29 cellular contexts compared by ENCODE assay signal in genomic region chr14:59534361-59534987, GRCh38.
A peak's percentile ranks its signal among the peaks of the same experiment; 100 is the strongest.
DNase-seq lines count a peak whose midpoint lies in the region; ATAC-seq and TF ChIP-seq lines count a peak whose summit lies in the region.
"Had no signal": no experiment of that assay in that cellular context is flagged by ENCODE, and none has a peak within 500 bp of the region (broad histone marks: within the 10 kb centered on the region; RNA-seq: fewer than 3 reads in every experiment).

No MANE protein-coding gene starts in this region.

- no peak overlapping the region for H3K4me3 ChIP-seq in HFF-Myc (replicated peaks; ENCODE audit: low read depth, low read length)
- H3K4me3 ChIP-seq: A549, gastrocnemius medialis, MG63 had no signal

- H3K4me3 Mint-ChIP-seq in stimulated activated effector memory CD8-positive, alpha-beta T cell treated with anti-CD3 and anti-CD28 coated beads, Interleukin-12 subunit alpha, Interleukin-12 subunit beta, amount 100 ng/mL, for 72 hours = no peak overlapping the region
- H3K4me3 Mint-ChIP-seq: activated T-helper 1 cell treated with anti-CD3 and anti-CD28 coated beads, Interleukin-12 subunit alpha, Interleukin-12 subunit beta, Interleukin-2, Interleukin-4 antibody, amounts not matched to agents 30 ng/mL and 10 ng/mL and 1 ng/mL, durations not matched to agents 14 hours and 24 hours and 36 hours; B cell; CD8-positive, alpha-beta memory T cell; nephron; type B pancreatic cell had no signal

- H3K9me3 Mint-ChIP-seq in stimulated activated effector memory CD8-positive, alpha-beta T cell treated with anti-CD3 and anti-CD28 coated beads, Interleukin-12 subunit alpha, Interleukin-12 subunit beta, amount 100 ng/mL, for 72 hours = no peaks in the 10 kb centered on the region
- H3K9me3 Mint-ChIP-seq: activated T-helper 1 cell treated with anti-CD3 and anti-CD28 coated beads, Interleukin-12 subunit alpha, Interleukin-12 subunit beta, Interleukin-2, Interleukin-4 antibody, amounts not matched to agents 30 ng/mL and 10 ng/mL and 1 ng/mL, durations not matched to agents 14 hours and 24 hours and 36 hours; type B pancreatic cell had no signal

- no peaks in the 10 kb centered on the region for H3K36me3 Mint-ChIP-seq in stimulated activated effector memory CD8-positive, alpha-beta T cell treated with anti-CD3 and anti-CD28 coated beads, Interleukin-12 subunit alpha, Interleukin-12 subunit beta, amount 100 ng/mL, for 72 hours
- H3K36me3 Mint-ChIP-seq: CD8-positive, alpha-beta memory T cell; type B pancreatic cell had no signal

- TF ChIP-seq CTCF in HFF-Myc (IDR thresholded peaks at IDR 0.05; ENCODE audit: low read depth, low read length, missing control alignments) = no peak

- no peak for ATAC-seq in stimulated activated effector memory CD8-positive, alpha-beta T cell treated with anti-CD3 and anti-CD28 coated beads, Interleukin-12 subunit alpha, Interleukin-12 subunit beta, amount 100 ng/mL, for 72 hours
- ATAC-seq in HG03095 (IDR thresholded peaks at IDR 0.05; ENCODE audit: unreplicated experiment) = no peak
- ATAC-seq: A549, esophagus mucosa, Right ventricle myocardium inferior had no signal

- no peak overlapping the region for H3K27ac Mint-ChIP-seq in stimulated activated effector memory CD8-positive, alpha-beta T cell treated with anti-CD3 and anti-CD28 coated beads, Interleukin-12 subunit alpha, Interleukin-12 subunit beta, amount 100 ng/mL, for 72 hours
- H3K27ac Mint-ChIP-seq: activated T-helper 1 cell treated with anti-CD3 and anti-CD28 coated beads, Interleukin-12 subunit alpha, Interleukin-12 subunit beta, Interleukin-2, Interleukin-4 antibody, amounts not matched to agents 30 ng/mL and 10 ng/mL and 1 ng/mL, durations not matched to agents 14 hours and 24 hours and 36 hours; B cell; CD8-positive, alpha-beta memory T cell; type B pancreatic cell had no signal

- no peaks in the 10 kb centered on the region for H3K4me1 Mint-ChIP-seq in stimulated activated effector memory CD8-positive, alpha-beta T cell treated with anti-CD3 and anti-CD28 coated beads, Interleukin-12 subunit alpha, Interleukin-12 subunit beta, amount 100 ng/mL, for 72 hours
- H3K4me1 Mint-ChIP-seq: CD8-positive, alpha-beta memory T cell; nephron had no signal

- peak; percentile 83 for DNase-seq in DMS 273 (lab: John Stamatoyannopoulos, UW; ENCODE audit: unreplicated experiment)
- DNase-seq in HFF-Myc (ENCODE audit: extremely low read depth, low read depth) = peak; percentile 25
- peak; percentile 31 to 78 for DNase-seq in NCI-H524 (lab: John Stamatoyannopoulos, UW)
- peak; percentile 24 for DNase-seq in hepatic stellate cell (ENCODE audit: low spot score)
- no peak for DNase-seq in GM03348 (ENCODE audit: low spot score)
- no peak for DNase-seq in NCI-H187 treated with DMSO at 0.1 percent for 48 hours (lab: John Stamatoyannopoulos, UW)
- DNase-seq in stimulated activated effector memory CD8-positive, alpha-beta T cell treated with anti-CD3 and anti-CD28 coated beads, Interleukin-12 subunit alpha, Interleukin-12 subunit beta, amount 100 ng/mL, for 72 hours (ENCODE audit: low spot score in 2 of 2) = no peak
- DNase-seq: activated CD4-positive, alpha-beta T cell treated with anti-CD3 and anti-CD28 coated beads, Interleukin-2, amount 50 U/mL, for 4 hours; activated CD4-positive, CD25-positive, alpha-beta regulatory T cell; activated naive CD4-positive, alpha-beta T cell treated with anti-CD3 and anti-CD28 coated beads, Interleukin-2, amount 50 U/mL, for 16 hours; amygdala; CD8-positive, alpha-beta memory T cell; cortex of kidney; DMS79 treated with DMSO at 0.1 percent for 48 hours; gastrocnemius medialis; HCEC 1CT; MG63; NCI-H1417 treated with DMSO at 0.1 percent for 48 hours; NCI-H82; posterior cingulate gyrus; stimulated activated CD8-positive, alpha-beta memory T cell treated with anti-CD3 and anti-CD28 coated beads, Interleukin-4, amount 100 ng/mL, for 48 hours had no signal

Comparison
In these comparisons a context has a peak if more than half of its experiments do, and no peak if none do; other contexts are left out.
1. DNase-seq: peak in DMS 273 (single experiment), HFF-Myc (single experiment), NCI-H524 (2 of 2) and hepatic stellate cell (single experiment); none in GM03348 (single experiment), NCI-H187 treated with DMSO at 0.1 percent for 48 hours (single experiment) and stimulated activated effector memory CD8-positive, alpha-beta T cell treated with anti-CD3 and anti-CD28 coated beads, Interleukin-12 subunit alpha, Interleukin-12 subunit beta, amount 100 ng/mL, for 72 hours (0 of 2).